ENCODE assay signal across 9 cellular contexts in the genomic region with DNA sequence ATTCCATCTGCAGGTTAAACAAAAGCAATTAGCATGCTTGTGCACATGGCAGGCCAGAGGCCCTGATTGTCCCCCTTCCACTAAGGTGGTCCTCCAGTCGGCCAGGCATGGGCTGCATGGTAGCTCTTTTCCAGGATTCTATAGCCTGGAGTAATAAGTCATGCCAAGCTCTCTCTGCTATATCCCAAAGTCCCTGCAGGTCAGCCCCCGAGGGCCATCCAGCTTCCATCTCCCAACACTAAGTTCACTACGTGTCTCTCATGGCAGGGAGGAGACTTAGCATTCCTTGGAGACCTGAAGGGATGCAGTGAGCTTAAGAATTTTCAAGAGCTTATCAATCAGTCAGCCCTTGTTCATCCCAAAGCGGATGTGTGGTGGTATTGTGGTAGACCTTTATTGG. TPM values are rescaled to one million over a fixed set of nuclear protein-coding genes. Genes with fewer than 3 reads are reported as not detected.
"Had no signal": no experiment of that assay in that cellular context is flagged by ENCODE, and none has a peak within 500 bp of the region (broad histone marks: within the 10 kb centered on the region; RNA-seq: fewer than 3 reads in every experiment).

No MANE protein-coding gene starts in this region.

RNA-seq across cellular contexts. Expression of a gene that starts 26.0 kb away (rescaled TPM):
- total RNA-seq: PC-3 had no signal

RNA-seq across cellular contexts. Expression of a gene that starts 59.7 kb away (rescaled TPM):
- total RNA-seq: activated CD4-positive, alpha-beta T cell treated with anti-CD3 and anti-CD28 coated beads, Interleukin-2, amount 10 ng/mL, durations not matched to agents 24 days and 14 days; activated CD8-positive, alpha-beta T cell treated with anti-CD3 and anti-CD28 coated beads, Interleukin-2, amount 10 ng/mL, durations not matched to agents 7 days and 5 days; activated naive CD8-positive, alpha-beta T cell treated with anti-CD3 and anti-CD28 coated beads for 36 hours; aorta; M059J; PC-3; Peyer's patch; SJSA1 had no signal
- polyA plus RNA-seq: aorta, SK-N-SH had no signal
